Comparison of ENCODE assay signal across 2 cellular contexts in the genomic region with DNA sequence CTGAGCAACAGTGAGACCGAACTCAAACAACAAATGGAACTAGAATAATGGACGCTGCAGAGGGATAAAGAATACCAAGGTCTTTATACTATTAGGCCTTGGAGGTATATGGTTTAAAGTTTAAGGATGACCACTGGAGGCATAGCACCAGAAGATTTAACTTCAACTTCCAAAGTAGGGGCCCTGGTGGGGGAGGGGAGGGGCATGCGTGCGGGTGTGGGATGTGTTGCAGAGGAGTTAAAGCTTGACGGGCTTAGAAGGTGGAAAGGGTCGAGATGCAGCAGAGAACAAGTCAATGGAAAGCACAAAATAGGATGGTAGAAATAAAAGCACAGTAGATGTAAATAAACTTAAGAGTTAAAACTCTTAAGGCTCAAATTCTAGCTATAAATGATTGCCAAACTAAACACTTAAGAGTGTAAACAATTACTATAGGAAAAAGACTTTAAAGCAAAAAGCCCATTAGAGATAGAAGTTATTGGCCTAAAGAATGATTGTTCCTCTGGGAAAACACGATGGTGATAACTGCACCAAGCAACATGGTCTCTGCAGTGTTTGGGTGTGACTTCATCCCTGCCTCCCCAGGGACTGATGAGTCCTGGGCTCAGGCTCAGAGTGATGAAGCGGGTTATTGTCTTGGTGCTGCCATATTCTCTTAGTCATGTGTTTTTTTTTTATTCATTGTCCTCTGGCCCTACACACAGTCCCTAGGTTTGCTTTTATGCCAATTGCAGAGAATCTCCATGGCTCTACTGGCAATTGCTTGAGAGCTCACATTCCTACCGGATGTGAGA.
TF ChIP-seq lines count a peak whose summit lies in the region.

No MANE protein-coding gene starts in this region.

TF ChIP-seq in HepG2, 621 proteins besides CTCF, POLR2A, EP300 and RAD21:
- TF ChIP-seq ZNF264 (CRISPR knock-in tag; IDR thresholded peaks at IDR 0.05) (no peak), TEF (CRISPR knock-in tag; IDR thresholded peaks at IDR 0.05) (no peak), FOXO4 (CRISPR knock-in tag; conservative IDR thresholded peaks at IDR 0.05) (0 out of 2 replicates have a peak, but pooled peaks have one; percentile 69)

TF ChIP-seq in K562, 482 proteins besides CTCF, POLR2A, EP300 and RAD21:
- TF ChIP-seq CCNT2 (IDR thresholded peaks at IDR 0.05; ENCODE audit: borderline replicate concordance, extremely low read depth, insufficient read length, low read depth, low read length): no peak
- TF ChIP-seq, protein P1, sequence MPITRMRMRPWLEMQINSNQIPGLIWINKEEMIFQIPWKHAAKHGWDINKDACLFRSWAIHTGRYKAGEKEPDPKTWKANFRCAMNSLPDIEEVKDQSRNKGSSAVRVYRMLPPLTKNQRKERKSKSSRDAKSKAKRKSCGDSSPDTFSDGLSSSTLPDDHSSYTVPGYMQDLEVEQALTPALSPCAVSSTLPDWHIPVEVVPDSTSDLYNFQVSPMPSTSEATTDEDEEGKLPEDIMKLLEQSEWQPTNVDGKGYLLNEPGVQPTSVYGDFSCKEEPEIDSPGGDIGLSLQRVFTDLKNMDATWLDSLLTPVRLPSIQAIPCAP (CRISPR knock-in tag; IDR thresholded peaks at IDR 0.05; ENCODE audit: borderline replicate concordance): no peak
- TF ChIP-seq POLR2B (IDR thresholded peaks at IDR 0.05; ENCODE audit: low read depth, partially characterized antibody): peak; percentile 42
- TF ChIP-seq ZBTB7A (IDR thresholded peaks at IDR 0.05; ENCODE audit: borderline replicate concordance, control insufficient read depth, low read depth, low read length): no peak
- no peak for TF ChIP-seq GABPA (tag; conservative IDR thresholded peaks at IDR 0.05; ENCODE audit: low read depth)
- 0 out of 2 replicates have a peak, but pooled peaks have one; percentile 20 for TF ChIP-seq ETV1 (tag; conservative IDR thresholded peaks at IDR 0.05; ENCODE audit: low read depth)
- 0 out of 2 replicates have a peak, but pooled peaks have one; percentile 45 for TF ChIP-seq SUPT5H (IDR thresholded peaks at IDR 0.05)
- TF ChIP-seq, protein P2, sequence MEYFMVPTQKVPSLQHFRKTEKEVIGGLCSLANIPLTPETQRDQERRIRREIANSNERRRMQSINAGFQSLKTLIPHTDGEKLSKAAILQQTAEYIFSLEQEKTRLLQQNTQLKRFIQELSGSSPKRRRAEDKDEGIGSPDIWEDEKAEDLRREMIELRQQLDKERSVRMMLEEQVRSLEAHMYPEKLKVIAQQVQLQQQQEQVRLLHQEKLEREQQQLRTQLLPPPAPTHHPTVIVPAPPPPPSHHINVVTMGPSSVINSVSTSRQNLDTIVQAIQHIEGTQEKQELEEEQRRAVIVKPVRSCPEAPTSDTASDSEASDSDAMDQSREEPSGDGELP (CRISPR knock-in tag; IDR thresholded peaks at IDR 0.05; ENCODE audit: borderline replicate concordance): no peak
- no peak for TF ChIP-seq MBD1 (CRISPR knock-in tag; IDR thresholded peaks at IDR 0.05)
- TF ChIP-seq, protein P3, sequence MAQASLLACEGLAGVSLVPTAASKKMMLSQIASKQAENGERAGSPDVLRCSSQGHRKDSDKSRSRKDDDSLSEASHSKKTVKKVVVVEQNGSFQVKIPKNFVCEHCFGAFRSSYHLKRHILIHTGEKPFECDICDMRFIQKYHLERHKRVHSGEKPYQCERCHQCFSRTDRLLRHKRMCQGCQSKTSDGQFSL (CRISPR knock-in tag; IDR thresholded peaks at IDR 0.05): no peak
- TF ChIP-seq, protein P3 (tag; IDR thresholded peaks at IDR 0.05): no peak
- 0 out of 4 replicates have a peak, but pooled peaks of 1 of the 2 experiments have one; percentile 11 for TF ChIP-seq SIN3A (IDR thresholded peaks at IDR 0.05; ENCODE audit: borderline replicate concordance in 2 of 2, control insufficient read depth in 1 of 2, low read depth in 2 of 2, low read length in 2 of 2)
- TF ChIP-seq ATF7 (IDR thresholded peaks at IDR 0.05): no peak
- no peak for TF ChIP-seq ZNF197 (CRISPR knock-in tag; IDR thresholded peaks at IDR 0.05; ENCODE audit: low read depth)
- no peak for TF ChIP-seq CCAR2 (IDR thresholded peaks at IDR 0.05; ENCODE audit: low read depth, low read length)
- TF ChIP-seq POLR2AphosphoS5 (IDR thresholded peaks at IDR 0.05; ENCODE audit: control insufficient read depth, insufficient read depth, low read depth, low read length): peak; percentile 31; the same call in 1 of the 2 replicates
- no peak for TF ChIP-seq NFATC3 (IDR thresholded peaks at IDR 0.05)
- TF ChIP-seq RFX5 (IDR thresholded peaks at IDR 0.05; ENCODE audit: low read depth, low read length): no peak
- TF ChIP-seq, protein P4, sequence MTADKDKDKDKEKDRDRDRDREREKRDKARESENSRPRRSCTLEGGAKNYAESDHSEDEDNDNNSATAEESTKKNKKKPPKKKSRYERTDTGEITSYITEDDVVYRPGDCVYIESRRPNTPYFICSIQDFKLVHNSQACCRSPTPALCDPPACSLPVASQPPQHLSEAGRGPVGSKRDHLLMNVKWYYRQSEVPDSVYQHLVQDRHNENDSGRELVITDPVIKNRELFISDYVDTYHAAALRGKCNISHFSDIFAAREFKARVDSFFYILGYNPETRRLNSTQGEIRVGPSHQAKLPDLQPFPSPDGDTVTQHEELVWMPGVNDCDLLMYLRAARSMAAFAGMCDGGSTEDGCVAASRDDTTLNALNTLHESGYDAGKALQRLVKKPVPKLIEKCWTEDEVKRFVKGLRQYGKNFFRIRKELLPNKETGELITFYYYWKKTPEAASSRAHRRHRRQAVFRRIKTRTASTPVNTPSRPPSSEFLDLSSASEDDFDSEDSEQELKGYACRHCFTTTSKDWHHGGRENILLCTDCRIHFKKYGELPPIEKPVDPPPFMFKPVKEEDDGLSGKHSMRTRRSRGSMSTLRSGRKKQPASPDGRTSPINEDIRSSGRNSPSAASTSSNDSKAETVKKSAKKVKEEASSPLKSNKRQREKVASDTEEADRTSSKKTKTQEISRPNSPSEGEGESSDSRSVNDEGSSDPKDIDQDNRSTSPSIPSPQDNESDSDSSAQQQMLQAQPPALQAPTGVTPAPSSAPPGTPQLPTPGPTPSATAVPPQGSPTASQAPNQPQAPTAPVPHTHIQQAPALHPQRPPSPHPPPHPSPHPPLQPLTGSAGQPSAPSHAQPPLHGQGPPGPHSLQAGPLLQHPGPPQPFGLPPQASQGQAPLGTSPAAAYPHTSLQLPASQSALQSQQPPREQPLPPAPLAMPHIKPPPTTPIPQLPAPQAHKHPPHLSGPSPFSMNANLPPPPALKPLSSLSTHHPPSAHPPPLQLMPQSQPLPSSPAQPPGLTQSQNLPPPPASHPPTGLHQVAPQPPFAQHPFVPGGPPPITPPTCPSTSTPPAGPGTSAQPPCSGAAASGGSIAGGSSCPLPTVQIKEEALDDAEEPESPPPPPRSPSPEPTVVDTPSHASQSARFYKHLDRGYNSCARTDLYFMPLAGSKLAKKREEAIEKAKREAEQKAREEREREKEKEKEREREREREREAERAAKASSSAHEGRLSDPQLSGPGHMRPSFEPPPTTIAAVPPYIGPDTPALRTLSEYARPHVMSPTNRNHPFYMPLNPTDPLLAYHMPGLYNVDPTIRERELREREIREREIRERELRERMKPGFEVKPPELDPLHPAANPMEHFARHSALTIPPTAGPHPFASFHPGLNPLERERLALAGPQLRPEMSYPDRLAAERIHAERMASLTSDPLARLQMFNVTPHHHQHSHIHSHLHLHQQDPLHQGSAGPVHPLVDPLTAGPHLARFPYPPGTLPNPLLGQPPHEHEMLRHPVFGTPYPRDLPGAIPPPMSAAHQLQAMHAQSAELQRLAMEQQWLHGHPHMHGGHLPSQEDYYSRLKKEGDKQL (CRISPR knock-in tag; IDR thresholded peaks at IDR 0.05; ENCODE audit: borderline replicate concordance): no peak
- TF ChIP-seq RNF2 (IDR thresholded peaks at IDR 0.05): no peak
- no peak for TF ChIP-seq CXXC5 (CRISPR knock-in tag; IDR thresholded peaks at IDR 0.05)
- TF ChIP-seq, protein P5, sequence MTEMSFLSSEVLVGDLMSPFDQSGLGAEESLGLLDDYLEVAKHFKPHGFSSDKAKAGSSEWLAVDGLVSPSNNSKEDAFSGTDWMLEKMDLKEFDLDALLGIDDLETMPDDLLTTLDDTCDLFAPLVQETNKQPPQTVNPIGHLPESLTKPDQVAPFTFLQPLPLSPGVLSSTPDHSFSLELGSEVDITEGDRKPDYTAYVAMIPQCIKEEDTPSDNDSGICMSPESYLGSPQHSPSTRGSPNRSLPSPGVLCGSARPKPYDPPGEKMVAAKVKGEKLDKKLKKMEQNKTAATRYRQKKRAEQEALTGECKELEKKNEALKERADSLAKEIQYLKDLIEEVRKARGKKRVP (CRISPR knock-in tag; IDR thresholded peaks at IDR 0.05): no peak
- no peak for TF ChIP-seq NR1H2 (CRISPR knock-in tag; IDR thresholded peaks at IDR 0.05)
- no peak for TF ChIP-seq TGIF2 (CRISPR knock-in tag; IDR thresholded peaks at IDR 0.05)
- TF ChIP-seq ZBTB8A (IDR thresholded peaks at IDR 0.05; ENCODE audit: partially characterized antibody): no peak
- TF ChIP-seq, protein P6, sequence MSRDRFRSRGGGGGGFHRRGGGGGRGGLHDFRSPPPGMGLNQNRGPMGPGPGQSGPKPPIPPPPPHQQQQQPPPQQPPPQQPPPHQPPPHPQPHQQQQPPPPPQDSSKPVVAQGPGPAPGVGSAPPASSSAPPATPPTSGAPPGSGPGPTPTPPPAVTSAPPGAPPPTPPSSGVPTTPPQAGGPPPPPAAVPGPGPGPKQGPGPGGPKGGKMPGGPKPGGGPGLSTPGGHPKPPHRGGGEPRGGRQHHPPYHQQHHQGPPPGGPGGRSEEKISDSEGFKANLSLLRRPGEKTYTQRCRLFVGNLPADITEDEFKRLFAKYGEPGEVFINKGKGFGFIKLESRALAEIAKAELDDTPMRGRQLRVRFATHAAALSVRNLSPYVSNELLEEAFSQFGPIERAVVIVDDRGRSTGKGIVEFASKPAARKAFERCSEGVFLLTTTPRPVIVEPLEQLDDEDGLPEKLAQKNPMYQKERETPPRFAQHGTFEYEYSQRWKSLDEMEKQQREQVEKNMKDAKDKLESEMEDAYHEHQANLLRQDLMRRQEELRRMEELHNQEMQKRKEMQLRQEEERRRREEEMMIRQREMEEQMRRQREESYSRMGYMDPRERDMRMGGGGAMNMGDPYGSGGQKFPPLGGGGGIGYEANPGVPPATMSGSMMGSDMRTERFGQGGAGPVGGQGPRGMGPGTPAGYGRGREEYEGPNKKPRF (IDR thresholded peaks at IDR 0.05; ENCODE audit: low read depth, low read length): no peak
TF ChIP-seq in K562: peak in this region for 5.
